ENCODE assay signal across 19 cellular contexts in genomic region chr11:45366839-45367238, GRCh38.
"Had no signal": no experiment of that assay in that cellular context is flagged by ENCODE, and none has a peak within 500 bp of the region (broad histone marks: within the 10 kb centered on the region; RNA-seq: fewer than 3 reads in every experiment).

No MANE protein-coding gene starts in this region.

- H3K9me3 Mint-ChIP-seq: activated naive CD4-positive, alpha-beta T cell treated with anti-CD3 and anti-CD28 coated beads, Interleukin-2, amount 50 U/mL, for 24 hours; activated T-cell treated with anti-CD3 and anti-CD28 coated beads, Interleukin-2, amount 50 U/mL, for 4 hours; dendritic cell treated with granulocyte-macrophage colony-stimulating factor and Interleukin-4, amounts not matched to agents 40 ng/mL and 50 ng/mL, for 4 days; immature natural killer cell; naive B cell; stimulated activated memory B cell treated with anti-CD40 and anti-IgM and Interleukin-4, amounts not matched to agents 10 μg/mL and 1 μg/mL and 100 μg/mL, for 72 hours; type B pancreatic cell had no signal

- H3K9me3 ChIP-seq: esophagus squamous epithelium, mucosa of descending colon, right lobe of liver, testis had no signal

- H3K27ac ChIP-seq: esophagus squamous epithelium, testis had no signal

- H3K36me3 ChIP-seq: esophagus squamous epithelium, right lobe of liver had no signal

- DNase-seq: activated CD4-positive, alpha-beta T cell treated with anti-CD3 and anti-CD28 coated beads, Interleukin-2, amount 50 U/mL, for 1 hour; activated CD8-positive, alpha-beta memory T cell treated with anti-CD3 and anti-CD28 coated beads, Interleukin-2, amount 50 U/mL, for 4 hours; activated T-cell treated with anti-CD3 and anti-CD28 coated beads, Interleukin-2, amount 50 U/mL, for 4 hours; effector memory CD4-positive, alpha-beta T cell; esophagus squamous epithelium; immature natural killer cell; kidney glomerular epithelial cell; left ventricle myocardium superior; mucosa of descending colon; naive B cell; stimulated activated CD4-positive, alpha-beta T cell treated with anti-CD3 and anti-CD28 coated beads, Interleukin-4, amount 100 ng/mL, for 4 hours; T1000; testis had no signal

- H3K27ac Mint-ChIP-seq: activated naive CD4-positive, alpha-beta T cell treated with anti-CD3 and anti-CD28 coated beads, Interleukin-2, amount 50 U/mL, for 24 hours; dendritic cell treated with granulocyte-macrophage colony-stimulating factor and Interleukin-4, amounts not matched to agents 40 ng/mL and 50 ng/mL, for 4 days; immature natural killer cell; stimulated activated memory B cell treated with anti-CD40 and anti-IgM and Interleukin-4, amounts not matched to agents 10 μg/mL and 1 μg/mL and 100 μg/mL, for 72 hours; type B pancreatic cell had no signal

- H3K4me3 ChIP-seq: esophagus squamous epithelium, mucosa of descending colon, smooth muscle cell, testis had no signal

- H3K4me3 Mint-ChIP-seq: activated naive CD4-positive, alpha-beta T cell treated with anti-CD3 and anti-CD28 coated beads, Interleukin-2, amount 50 U/mL, for 24 hours; activated T-cell treated with anti-CD3 and anti-CD28 coated beads, Interleukin-2, amount 50 U/mL, for 4 hours; dendritic cell treated with granulocyte-macrophage colony-stimulating factor and Interleukin-4, amounts not matched to agents 40 ng/mL and 50 ng/mL, for 4 days; immature natural killer cell; naive B cell; stimulated activated memory B cell treated with anti-CD40 and anti-IgM and Interleukin-4, amounts not matched to agents 10 μg/mL and 1 μg/mL and 100 μg/mL, for 72 hours; type B pancreatic cell had no signal

- H3K36me3 Mint-ChIP-seq: stimulated activated memory B cell treated with anti-CD40 and anti-IgM and Interleukin-4, amounts not matched to agents 10 μg/mL and 1 μg/mL and 100 μg/mL, for 72 hours; type B pancreatic cell had no signal

- H3K27me3 ChIP-seq: right lobe of liver, testis had no signal
